ENCODE assay signal across 1 cellular context in genomic region chr22:24550028-24550901, GRCh38.
A peak's percentile ranks its signal among the peaks of the same experiment; 100 is the strongest.
TF ChIP-seq lines count a peak whose summit lies in the region.

No MANE protein-coding gene starts in this region.

TF ChIP-seq in HepG2, 621 proteins besides CTCF, POLR2A, EP300 and RAD21 (continued from another document and continues in another):
- TF ChIP-seq ZHX2 (IDR thresholded peaks at IDR 0.05; ENCODE audit: low read depth) (no peak), ZHX2 (CRISPR knock-in tag; IDR thresholded peaks at IDR 0.05; ENCODE audit: borderline replicate concordance) (no peak), ZBTB4 (CRISPR knock-in tag; IDR thresholded peaks at IDR 0.05; ENCODE audit: borderline replicate concordance) (peak; percentile 44; the same call in 1 of the 2 replicates), FOSL2 (CRISPR knock-in tag; IDR thresholded peaks at IDR 0.05) (peak; percentile 90), PRMT3 (CRISPR knock-in tag; IDR thresholded peaks at IDR 0.05; ENCODE audit: borderline replicate concordance, low read depth) (0 out of 2 replicates have a peak, but pooled peaks have one; percentile 41), JDP2 (CRISPR knock-in tag; IDR thresholded peaks at IDR 0.05; ENCODE audit: borderline replicate concordance) (no peak), ZSCAN21 (CRISPR knock-in tag; IDR thresholded peaks at IDR 0.05; ENCODE audit: borderline replicate concordance) (no peak), ZNF136 (CRISPR knock-in tag; IDR thresholded peaks at IDR 0.05; ENCODE audit: low read depth) (peak; percentile 34; the same call in 1 of the 2 replicates), SOX6 (IDR thresholded peaks at IDR 0.05) (no peak), SOX6 (CRISPR knock-in tag; IDR thresholded peaks at IDR 0.05) (peak; percentile 98), ZBTB43 (CRISPR knock-in tag; conservative IDR thresholded peaks at IDR 0.05) (peak; percentile 45; the same call in 1 of the 2 replicates), JUND (CRISPR knock-in tag; IDR thresholded peaks at IDR 0.05) (peak; percentile 88), DMTF1 (CRISPR knock-in tag; IDR thresholded peaks at IDR 0.05) (no peak; the same call in 1 of the 2 replicates), SP5 (CRISPR knock-in tag; IDR thresholded peaks at IDR 0.05; ENCODE audit: borderline replicate concordance, low read depth) (peak; percentile 71), ZNF121 (CRISPR knock-in tag; IDR thresholded peaks at IDR 0.05) (peak; percentile 63), ZSCAN29 (CRISPR knock-in tag; conservative IDR thresholded peaks at IDR 0.05) (no peak), YY1 (IDR thresholded peaks at IDR 0.05; ENCODE audit: insufficient read depth, insufficient replicate concordance, low read depth, low read length) (peak; percentile 29), SAFB2 (CRISPR knock-in tag; IDR thresholded peaks at IDR 0.05; ENCODE audit: borderline replicate concordance, low read depth) (no peak; the same call in 1 of the 2 replicates), ZNF510 (CRISPR knock-in tag; IDR thresholded peaks at IDR 0.05; ENCODE audit: low read depth) (no peak), BHLHE40 (IDR thresholded peaks at IDR 0.05; ENCODE audit: low read length) (peak; percentile 97), CEBPG (CRISPR knock-in tag; IDR thresholded peaks at IDR 0.05) (peak; percentile 56), PHF21A (CRISPR knock-in tag; IDR thresholded peaks at IDR 0.05) (peak; percentile 97), RBM22 (optimal IDR thresholded peaks at IDR 0.05; ENCODE audit: low read length) (peak; percentile 28), ZNF264 (CRISPR knock-in tag; IDR thresholded peaks at IDR 0.05) (peak; percentile 100), FOXA3 (CRISPR knock-in tag; IDR thresholded peaks at IDR 0.05) (peak; percentile 87), ZNF792 (CRISPR knock-in tag; IDR thresholded peaks at IDR 0.05) (peak; percentile 50; the same call in 1 of the 2 replicates), ZNF761 (CRISPR knock-in tag; conservative IDR thresholded peaks at IDR 0.05) (no peak), NAIF1 (CRISPR knock-in tag; IDR thresholded peaks at IDR 0.05; ENCODE audit: borderline replicate concordance) (no peak), TOE1 (CRISPR knock-in tag; IDR thresholded peaks at IDR 0.05) (no peak), ZFP91 (CRISPR knock-in tag; IDR thresholded peaks at IDR 0.05; ENCODE audit: borderline replicate concordance) (peak; percentile 88), ESRRA (CRISPR knock-in tag; IDR thresholded peaks at IDR 0.05; ENCODE audit: low read depth) (peak; percentile 85; the same call in 1 of the 2 replicates), HNRNPUL1 (IDR thresholded peaks at IDR 0.05; ENCODE audit: low read depth, low read length) (no peak), ZNF530 (CRISPR knock-in tag; IDR thresholded peaks at IDR 0.05; ENCODE audit: low read depth) (no peak)
- TF ChIP-seq, protein P1, sequence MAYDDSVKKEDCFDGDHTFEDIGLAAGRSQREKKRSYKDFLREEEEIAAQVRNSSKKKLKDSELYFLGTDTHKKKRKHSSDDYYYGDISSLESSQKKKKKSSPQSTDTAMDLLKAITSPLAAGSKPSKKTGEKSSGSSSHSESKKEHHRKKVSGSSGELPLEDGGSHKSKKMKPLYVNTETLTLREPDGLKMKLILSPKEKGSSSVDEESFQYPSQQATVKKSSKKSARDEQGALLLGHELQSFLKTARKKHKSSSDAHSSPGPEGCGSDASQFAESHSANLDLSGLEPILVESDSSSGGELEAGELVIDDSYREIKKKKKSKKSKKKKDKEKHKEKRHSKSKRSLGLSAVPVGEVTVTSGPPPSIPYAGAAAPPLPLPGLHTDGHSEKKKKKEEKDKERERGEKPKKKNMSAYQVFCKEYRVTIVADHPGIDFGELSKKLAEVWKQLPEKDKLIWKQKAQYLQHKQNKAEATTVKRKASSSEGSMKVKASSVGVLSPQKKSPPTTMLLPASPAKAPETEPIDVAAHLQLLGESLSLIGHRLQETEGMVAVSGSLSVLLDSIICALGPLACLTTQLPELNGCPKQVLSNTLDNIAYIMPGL (CRISPR knock-in tag; IDR thresholded peaks at IDR 0.05; ENCODE audit: borderline replicate concordance in 1 of 2, low read depth in 1 of 2) = peak; percentile 67 to 75; a peak in 3 of 4 replicates
- TF ChIP-seq, protein P2, sequence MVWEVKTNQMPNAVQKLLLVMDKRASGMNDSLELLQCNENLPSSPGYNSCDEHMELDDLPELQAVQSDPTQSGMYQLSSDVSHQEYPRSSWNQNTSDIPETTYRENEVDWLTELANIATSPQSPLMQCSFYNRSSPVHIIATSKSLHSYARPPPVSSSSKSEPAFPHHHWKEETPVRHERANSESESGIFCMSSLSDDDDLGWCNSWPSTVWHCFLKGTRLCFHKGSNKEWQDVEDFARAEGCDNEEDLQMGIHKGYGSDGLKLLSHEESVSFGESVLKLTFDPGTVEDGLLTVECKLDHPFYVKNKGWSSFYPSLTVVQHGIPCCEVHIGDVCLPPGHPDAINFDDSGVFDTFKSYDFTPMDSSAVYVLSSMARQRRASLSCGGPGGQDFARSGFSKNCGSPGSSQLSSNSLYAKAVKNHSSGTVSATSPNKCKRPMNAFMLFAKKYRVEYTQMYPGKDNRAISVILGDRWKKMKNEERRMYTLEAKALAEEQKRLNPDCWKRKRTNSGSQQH (CRISPR knock-in tag; IDR thresholded peaks at IDR 0.05; ENCODE audit: low read depth) = peak; percentile 46; the same call in 1 of the 2 replicates
- TF ChIP-seq, protein P3, sequence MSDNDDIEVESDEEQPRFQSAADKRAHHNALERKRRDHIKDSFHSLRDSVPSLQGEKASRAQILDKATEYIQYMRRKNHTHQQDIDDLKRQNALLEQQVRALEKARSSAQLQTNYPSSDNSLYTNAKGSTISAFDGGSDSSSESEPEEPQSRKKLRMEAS (IDR thresholded peaks at IDR 0.05) = peak; percentile 90
- TF ChIP-seq, protein P4, sequence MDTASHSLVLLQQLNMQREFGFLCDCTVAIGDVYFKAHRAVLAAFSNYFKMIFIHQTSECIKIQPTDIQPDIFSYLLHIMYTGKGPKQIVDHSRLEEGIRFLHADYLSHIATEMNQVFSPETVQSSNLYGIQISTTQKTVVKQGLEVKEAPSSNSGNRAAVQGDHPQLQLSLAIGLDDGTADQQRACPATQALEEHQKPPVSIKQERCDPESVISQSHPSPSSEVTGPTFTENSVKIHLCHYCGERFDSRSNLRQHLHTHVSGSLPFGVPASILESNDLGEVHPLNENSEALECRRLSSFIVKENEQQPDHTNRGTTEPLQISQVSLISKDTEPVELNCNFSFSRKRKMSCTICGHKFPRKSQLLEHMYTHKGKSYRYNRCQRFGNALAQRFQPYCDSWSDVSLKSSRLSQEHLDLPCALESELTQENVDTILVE (CRISPR knock-in tag; IDR thresholded peaks at IDR 0.05) = peak; percentile 64; the same call in 1 of the 2 replicates
